ENCODE assay signal across 8 cellular contexts in genomic region chr9:26744362-26744965, GRCh38.
DNase-seq lines count a peak whose midpoint lies in the region; ATAC-seq and TF ChIP-seq lines count a peak whose summit lies in the region.

No MANE protein-coding gene starts in this region.

- H3K79me2 ChIP-seq in KMS-11 (ENCODE audit: insufficient read depth, low read depth), result no peaks in the 10 kb centered on the region

- no peaks in the 10 kb centered on the region for H4K20me1 ChIP-seq in KMS-11 (ENCODE audit: insufficient read depth)

- ATAC-seq in GM18519 (IDR thresholded peaks at IDR 0.05; ENCODE audit: low FRiP score, unreplicated experiment), result no peak
- no peak for ATAC-seq in HG03280 (IDR thresholded peaks at IDR 0.05; ENCODE audit: unreplicated experiment)
- ATAC-seq in omental fat pad (ENCODE audit: low FRiP score), result no peak

- peaks cover 32% of the 10 kb centered on the region for H3K4me1 ChIP-seq in KMS-11 (ENCODE audit: low read depth, poor library complexity, severe bottlenecking)

- DNase-seq in COR-L47 (lab: John Stamatoyannopoulos, UW), result peak; percentile 33
- DNase-seq in kidney glomerular epithelial cell (lab: John Stamatoyannopoulos, UW), result peak; percentile 9
- no peak for DNase-seq in omental fat pad (ENCODE audit: low spot score)
- DNase-seq in activated gamma-delta T cell (lab: John Stamatoyannopoulos, UW), result no peak

- H3K27me3 ChIP-seq in KMS-11 (ENCODE audit: insufficient read depth, low read depth), result no peaks in the 10 kb centered on the region

- no peak overlapping the region for H3K9ac ChIP-seq in KMS-11

- no peak overlapping the region for H3K27ac ChIP-seq in KMS-11

- H2AFZ ChIP-seq in KMS-11 (ENCODE audit: low read depth), result no peak overlapping the region

- H3K36me3 ChIP-seq in KMS-11 (ENCODE audit: insufficient read depth), result no peaks in the 10 kb centered on the region

- H3K4me3 ChIP-seq in KMS-11 (IDR thresholded peaks at IDR 0.05; ENCODE audit: insufficient read depth, low read depth, low read length) (no peak overlapping the region), WI38 (ENCODE audit: low read depth, low read length) (no peak overlapping the region)

- H3K4me2 ChIP-seq in KMS-11, result no peak overlapping the region; the same call in 1 of the 2 replicates

- TF ChIP-seq CTCF in KMS-11 (conservative IDR thresholded peaks at IDR 0.05; ENCODE audit: low read depth, low read length) (peak; percentile 88), WI38 (IDR thresholded peaks at IDR 0.05; ENCODE audit: low read depth, low read length) (peak; percentile 29; the same call in 1 of the 2 replicates), omental fat pad (IDR thresholded peaks at IDR 0.05) (no peak)

Comparison
In these comparisons a context has a peak if more than half of its experiments do, and no peak if none do; other contexts are left out.
1. DNase-seq: peak in COR-L47 (single experiment) and kidney glomerular epithelial cell (single experiment); none in omental fat pad (single experiment) and activated gamma-delta T cell (single experiment).
2. CTCF ChIP-seq: peak in KMS-11 (single experiment) and WI38 (single experiment); none in omental fat pad (0 of 3).